ENCODE assay signal across 21 cellular contexts in genomic region chr20:9478801-9479200, GRCh38. TPM values are rescaled to one million over a fixed set of nuclear protein-coding genes. Genes with fewer than 3 reads are reported as not detected.
"Had no signal": no experiment of that assay in that cellular context is flagged by ENCODE, and none has a peak within 500 bp of the region (broad histone marks: within the 10 kb centered on the region; RNA-seq: fewer than 3 reads in every experiment).

No MANE protein-coding gene starts in this region.

- DNase-seq: activated CD4-positive, alpha-beta T cell treated with anti-CD3 and anti-CD28 coated beads for 48 hours; activated CD4-positive, alpha-beta T cell treated with anti-CD3 and anti-CD28 coated beads, Interleukin-2, amount 50 U/mL, for 4 hours; activated CD4-positive, CD25-positive, alpha-beta regulatory T cell treated with anti-CD3 and anti-CD28 coated beads, Interleukin-2, amount 50 U/mL, for 72 hours; activated CD8-positive, alpha-beta memory T cell treated with anti-CD3 and anti-CD28 coated beads, Interleukin-2, amount 50 U/mL, for 48 hours; activated CD8-positive, alpha-beta T cell treated with anti-CD3 and anti-CD28 coated beads, Interleukin-2, amount 10 ng/mL, durations not matched to agents 7 days and 5 days; activated T-cell treated with anti-CD3 and anti-CD28 coated beads, Interleukin-2, amount 50 U/mL, for 1 hour; amniotic stem cell; body of pancreas; central memory CD4-positive, alpha-beta T cell; NCI-H1105 treated with DMSO at 0.1 percent for 48 hours; NCI-H1436 treated with DMSO at 0.1 percent for 48 hours; NCI-H187 treated with DMSO at 0.1 percent for 48 hours; NCI-H2081 treated with DMSO at 0.1 percent for 48 hours; NCI-H345; NCI-H510A treated with DMSO at 0.1 percent for 48 hours; PC-3; SHP77 treated with DMSO at 0.1 percent for 48 hours had no signal

- H3K4me1 ChIP-seq: ascending aorta, body of pancreas had no signal

- H3K4me3 ChIP-seq: ascending aorta, body of pancreas had no signal

- H3K4me2 ChIP-seq: KMS-11 had no signal

- H3K9ac ChIP-seq: KMS-11 had no signal

- H3K36me3 ChIP-seq: ascending aorta had no signal

- H3K9me3 ChIP-seq: ascending aorta, body of pancreas had no signal

- H3K27ac ChIP-seq: ascending aorta, body of pancreas, KMS-11 had no signal

- H3K27me3 ChIP-seq: ascending aorta, body of pancreas had no signal

RNA-seq across cellular contexts. Expression of gene LAMP5, which starts 35.6 kb away (rescaled TPM):
- total RNA-seq: activated CD8-positive, alpha-beta T cell treated with anti-CD3 and anti-CD28 coated beads, Interleukin-2, amount 10 ng/mL, durations not matched to agents 7 days and 5 days; ascending aorta; body of pancreas; bronchial epithelial cell; PC-3; SK-MEL-5 had no signal
